ENCODE assay signal across 9 cellular contexts in the genomic region with DNA sequence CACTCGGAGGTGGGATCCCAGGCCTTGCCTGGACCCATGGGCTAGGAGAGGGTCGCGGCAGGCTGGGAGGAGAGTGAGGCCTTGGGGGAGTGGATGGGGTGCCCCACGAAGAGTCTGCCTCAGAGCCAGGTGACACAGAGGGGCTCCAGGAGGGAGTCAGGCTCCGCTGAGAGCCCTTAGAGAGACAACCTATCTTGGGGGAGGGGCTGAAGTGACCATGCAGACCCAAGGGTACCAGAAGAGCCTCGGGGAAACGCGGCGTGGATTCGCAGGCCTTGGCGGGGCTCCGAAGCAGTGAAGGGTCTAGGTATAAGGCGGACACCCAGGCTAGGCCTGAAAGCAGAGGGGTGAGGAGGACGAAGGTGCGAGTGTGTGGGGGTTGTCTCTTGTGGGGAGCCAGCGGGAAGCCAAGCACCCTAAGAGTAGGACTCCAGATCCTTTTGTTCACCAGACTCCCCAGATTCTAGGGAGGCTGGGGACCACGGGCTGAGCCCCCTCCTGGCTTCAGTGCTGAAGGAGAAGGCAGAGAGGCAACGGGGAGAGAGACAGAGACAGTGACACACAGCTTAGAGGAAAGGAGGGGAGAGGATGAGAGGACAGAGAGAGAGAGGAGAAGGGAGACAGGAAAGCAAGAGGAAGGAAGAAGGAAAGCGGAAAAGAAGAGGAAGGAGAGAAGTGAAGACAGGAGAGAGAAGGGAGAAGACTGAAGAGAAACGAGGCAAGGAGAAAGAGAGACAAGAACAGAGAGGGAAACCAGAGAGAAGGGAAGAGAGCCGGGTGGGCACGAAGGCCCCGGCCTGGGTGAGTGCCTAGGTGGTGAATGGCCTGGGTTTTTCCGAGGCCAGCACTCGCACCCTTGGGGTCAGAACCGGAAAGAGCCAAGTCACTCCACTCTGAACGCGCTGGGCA. TPM values are rescaled to one million over a fixed set of nuclear protein-coding genes. Genes with fewer than 3 reads are reported as not detected.
DNase-seq lines count a peak whose midpoint lies in the region; ATAC-seq and TF ChIP-seq lines count a peak whose summit lies in the region.
"Had no signal": no experiment of that assay in that cellular context is flagged by ENCODE, and none has a peak within 500 bp of the region (broad histone marks: within the 10 kb centered on the region; RNA-seq: fewer than 3 reads in every experiment).

No MANE protein-coding gene starts in this region.

- H3K4me3 Mint-ChIP-seq in CD8-positive, alpha-beta memory T cell: peak overlapping the region; percentile 11 to 78 (median 55)
- H3K4me3 Mint-ChIP-seq in effector memory CD8-positive, alpha-beta T cell: peak overlapping the region; percentile 21 to 45
- peak overlapping the region; percentile 45 for H3K4me3 Mint-ChIP-seq in osteocyte (ENCODE audit: unreplicated experiment)

- POLR2A ChIA-PET in CD8-positive, alpha-beta memory T cell (lab: Charles Lee): no interaction called here

- TF ChIP-seq CTCF in osteocyte (IDR thresholded peaks at IDR 0.05): no peak
- TF ChIP-seq CTCF in BE2C (IDR thresholded peaks at IDR 0.05; ENCODE audit: low read depth, low read length): no peak

- H3K27me3 ChIP-seq in CD8-positive, alpha-beta memory T cell (ENCODE audit: insufficient read depth, low read length, poor library complexity, severe bottlenecking): peaks cover 78% of the 10 kb centered on the region
- no peaks in the 10 kb centered on the region for H3K27me3 ChIP-seq in MG63
- peaks cover 90% of the 10 kb centered on the region for H3K27me3 ChIP-seq in BE2C

- H3K27ac ChIP-seq in CD8-positive, alpha-beta memory T cell (ENCODE audit: low read depth, low read length): no peak overlapping the region

- CTCF ChIA-PET in CD8-positive, alpha-beta memory T cell (lab: Charles Lee): no interaction called here

- no peaks in the 10 kb centered on the region for H3K9me3 ChIP-seq in CD8-positive, alpha-beta memory T cell (ENCODE audit: low read length)
- no peaks in the 10 kb centered on the region for H3K9me3 ChIP-seq in MG63
- no peaks in the 10 kb centered on the region for H3K9me3 ChIP-seq in BE2C

- H3K4me1 ChIP-seq in CD8-positive, alpha-beta memory T cell (ENCODE audit: insufficient read depth, low read length): no peaks in the 10 kb centered on the region
- no peaks in the 10 kb centered on the region for H3K4me1 ChIP-seq in BE2C

- H3K36me3 Mint-ChIP-seq in CD8-positive, alpha-beta memory T cell: no peaks in the 10 kb centered on the region
- H3K36me3 Mint-ChIP-seq in effector memory CD8-positive, alpha-beta T cell (ENCODE audit: insufficient read depth): peaks cover 40% of the 10 kb centered on the region
- no peaks in the 10 kb centered on the region for H3K36me3 Mint-ChIP-seq in osteocyte (ENCODE audit: unreplicated experiment)

- no peak for ATAC-seq in effector memory CD8-positive, alpha-beta T cell (replicated peaks)
- ATAC-seq in GM21717 (IDR thresholded peaks at IDR 0.05; ENCODE audit: unreplicated experiment) (no peak), HG03571 (IDR thresholded peaks at IDR 0.05; ENCODE audit: unreplicated experiment) (no peak)

- peak overlapping the region in 5 of 8 donors; percentile 21 to 89 (median 77) for H3K27ac Mint-ChIP-seq in CD8-positive, alpha-beta memory T cell
- no peak overlapping the region for H3K27ac Mint-ChIP-seq in effector memory CD8-positive, alpha-beta T cell
- no peak overlapping the region for H3K27ac Mint-ChIP-seq in osteocyte (ENCODE audit: unreplicated experiment)

- H3K4me1 Mint-ChIP-seq in CD8-positive, alpha-beta memory T cell: peaks cover 17 to 31% (median 18%) of the 10 kb centered on the region in 3 donors
- H3K4me1 Mint-ChIP-seq in effector memory CD8-positive, alpha-beta T cell (ENCODE audit: low read depth in 2 of 2): peaks cover 14 to 23% of the 10 kb centered on the region in 2 donors
- peaks cover 24% of the 10 kb centered on the region for H3K4me1 Mint-ChIP-seq in osteocyte (ENCODE audit: unreplicated experiment)

- H3K4me3 ChIP-seq in CD8-positive, alpha-beta memory T cell (ENCODE audit: low read length): no peak overlapping the region
- H3K4me3 ChIP-seq in MG63 (peak overlapping the region; percentile 62), BE2C (ENCODE audit: low read depth, low read length) (no peak overlapping the region)

- no peak for DNase-seq in CD8-positive, alpha-beta memory T cell
- DNase-seq in MG63: no peak
- no peak for DNase-seq in effector memory CD8-positive, alpha-beta T cell
- no peak for DNase-seq in osteocyte (ENCODE audit: extremely low spot score, unreplicated experiment)
- DNase-seq in BE2C: no peak
- no peak for DNase-seq in central memory CD4-positive, alpha-beta T cell
- DNase-seq: NCI-H1092 treated with DMSO at 0.1 percent for 48 hours had no signal

- H3K9me3 Mint-ChIP-seq in CD8-positive, alpha-beta memory T cell: peaks cover 0 to 24% (median 8%) of the 10 kb centered on the region in 5 donors
- no peaks in the 10 kb centered on the region for H3K9me3 Mint-ChIP-seq in effector memory CD8-positive, alpha-beta T cell
- no peaks in the 10 kb centered on the region for H3K9me3 Mint-ChIP-seq in osteocyte (ENCODE audit: unreplicated experiment)

- H3K36me3 ChIP-seq in CD8-positive, alpha-beta memory T cell (ENCODE audit: insufficient read depth, low read length): no peaks in the 10 kb centered on the region
- H3K36me3 ChIP-seq in MG63: peaks cover 10% of the 10 kb centered on the region
- no peaks in the 10 kb centered on the region for H3K36me3 ChIP-seq in BE2C

- peaks cover 82 to 89% of the 10 kb centered on the region in 2 donors for H3K27me3 Mint-ChIP-seq in CD8-positive, alpha-beta memory T cell
- peaks cover 81 to 90% of the 10 kb centered on the region in 2 donors for H3K27me3 Mint-ChIP-seq in effector memory CD8-positive, alpha-beta T cell
- H3K27me3 Mint-ChIP-seq in osteocyte (ENCODE audit: unreplicated experiment): peaks cover 83% of the 10 kb centered on the region

RNA-seq across cellular contexts. Expression of a gene that starts 1.1 kb away (rescaled TPM):
- not detected for total RNA-seq in CD8-positive, alpha-beta memory T cell
- not detected for polyA plus RNA-seq in CD8-positive, alpha-beta memory T cell
- 3.6 and 9.7 TPM in 2 replicates for total RNA-seq in MG63 (2014; rRNA removed; shearing (Covaris generic); ENCODE audit: low replicate concordance)
- not detected in 2 replicates for total RNA-seq in osteocyte
- not detected for polyA plus RNA-seq in BE2C (2012; ENCODE audit: insufficient read depth, insufficient read length, low read depth)

RNA-seq across cellular contexts. Expression of a gene that starts 6.4 kb away (rescaled TPM):
- total RNA-seq in CD8-positive, alpha-beta memory T cell: not detected
- not detected for polyA plus RNA-seq in CD8-positive, alpha-beta memory T cell
- not detected in 2 replicates for total RNA-seq in MG63 (2014; rRNA removed; shearing (Covaris generic); ENCODE audit: low replicate concordance)
- not detected in 2 replicates for total RNA-seq in osteocyte
- polyA plus RNA-seq in BE2C (2012; ENCODE audit: insufficient read depth, insufficient read length, low read depth): not detected

RNA-seq across cellular contexts. Expression of a gene that starts 10.6 kb away (rescaled TPM):
- not detected for total RNA-seq in CD8-positive, alpha-beta memory T cell
- polyA plus RNA-seq in CD8-positive, alpha-beta memory T cell: not detected
- 3.8 and 4.8 TPM in 2 replicates for total RNA-seq in MG63 (2014; rRNA removed; shearing (Covaris generic); ENCODE audit: low replicate concordance)
- not detected in 2 replicates for total RNA-seq in osteocyte
- 0.94 TPM for polyA plus RNA-seq in BE2C (2012; ENCODE audit: insufficient read depth, insufficient read length, low read depth)

RNA-seq across cellular contexts. Expression of a gene that starts 13.5 kb away (rescaled TPM):
- not detected for total RNA-seq in CD8-positive, alpha-beta memory T cell
- not detected for polyA plus RNA-seq in CD8-positive, alpha-beta memory T cell
- total RNA-seq in MG63 (2014; rRNA removed; shearing (Covaris generic); ENCODE audit: low replicate concordance): 3.4 and 5.4 TPM in 2 replicates
- total RNA-seq in osteocyte: not detected in 2 replicates
- polyA plus RNA-seq in BE2C (2012; ENCODE audit: insufficient read depth, insufficient read length, low read depth): 0.51 TPM

RNA-seq across cellular contexts. Expression of a gene that starts 16.5 kb away (rescaled TPM):
- not detected for total RNA-seq in CD8-positive, alpha-beta memory T cell
- not detected for polyA plus RNA-seq in CD8-positive, alpha-beta memory T cell
- total RNA-seq in MG63 (2014; rRNA removed; shearing (Covaris generic); ENCODE audit: low replicate concordance): 0.16 and 2.3 TPM in 2 replicates
- not detected in 2 replicates for total RNA-seq in osteocyte
- polyA plus RNA-seq in BE2C (2012; ENCODE audit: insufficient read depth, insufficient read length, low read depth): 22.9 TPM

Comparison
In these comparisons a context has a peak if more than half of its experiments do, and no peak if none do; other contexts are left out.
1. H3K27ac Mint-ChIP-seq: peak in CD8-positive, alpha-beta memory T cell (5 of 8); none in effector memory CD8-positive, alpha-beta T cell (0 of 2) and osteocyte (single experiment).
2. Peak in every context shown above with its lines, with median percentiles within 50 percentile points of each other: H3K4me3 Mint-ChIP-seq.